15 cellular contexts compared by ENCODE assay signal in the genomic region with DNA sequence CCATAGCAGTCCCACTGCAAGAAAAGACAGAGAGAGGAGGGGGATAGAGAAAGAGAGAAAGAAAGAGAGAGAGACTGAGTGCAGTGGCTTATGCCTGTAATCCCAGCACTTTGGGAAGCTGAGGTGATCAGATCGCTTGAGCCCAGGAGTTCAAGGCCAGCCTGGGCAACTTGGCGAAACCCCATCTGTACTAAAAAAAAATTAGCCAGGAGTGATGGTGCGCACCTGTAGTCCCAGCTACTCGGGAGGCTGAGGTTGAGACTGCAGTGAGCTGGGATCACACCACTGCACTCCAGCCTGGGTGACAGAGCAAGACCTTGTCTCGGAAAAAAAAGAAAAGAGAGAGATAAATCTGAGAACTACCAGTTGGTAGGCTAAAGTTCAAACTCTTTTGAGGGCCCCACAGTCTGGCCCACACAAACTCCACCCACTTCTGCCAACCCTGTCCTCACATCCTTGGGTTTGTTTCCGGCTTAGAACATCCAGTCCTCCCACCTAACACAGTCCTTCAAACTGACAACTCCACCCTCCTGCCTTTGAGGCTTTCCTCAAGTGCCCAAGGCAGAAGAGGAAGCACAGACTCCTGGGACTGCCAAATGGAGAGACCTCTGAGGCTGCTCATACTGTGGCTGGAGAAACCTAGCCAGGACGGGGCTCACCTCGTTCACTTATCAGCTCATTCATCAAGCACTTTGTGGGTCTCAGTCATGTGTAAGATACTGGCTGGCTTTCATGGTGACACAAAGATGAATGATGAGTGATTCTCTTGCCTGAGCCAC. TPM values are rescaled to one million over a fixed set of nuclear protein-coding genes. Genes with fewer than 3 reads are reported as not detected.
DNase-seq lines count a peak whose midpoint lies in the region; ATAC-seq and TF ChIP-seq lines count a peak whose summit lies in the region.
"Had no signal": no experiment of that assay in that cellular context is flagged by ENCODE, and none has a peak within 500 bp of the region (broad histone marks: within the 10 kb centered on the region; RNA-seq: fewer than 3 reads in every experiment).

No MANE protein-coding gene starts in this region.

- H3K9me3 ChIP-seq in body of pancreas = no peaks in the 10 kb centered on the region
- H3K9me3 ChIP-seq: ovary had no signal

- H3K36me3 Mint-ChIP-seq in activated naive CD4-positive, alpha-beta T cell treated with anti-CD3 and anti-CD28 coated beads, Interleukin-2, amount 10 ng/mL, durations not matched to agents 7 days and 5 days = peaks cover 7% of the 10 kb centered on the region
- peaks cover 5% of the 10 kb centered on the region for H3K36me3 Mint-ChIP-seq in central memory CD8-positive, alpha-beta T cell (ENCODE audit: insufficient read depth)
- peaks cover 9% of the 10 kb centered on the region for H3K36me3 Mint-ChIP-seq in stimulated activated naive CD8-positive, alpha-beta T cell treated with anti-CD3 and anti-CD28 coated beads, Interleukin-15, Interleukin-2, amounts not matched to agents 100 ng/mL and 50 ng/mL, for 24 hours (ENCODE audit: low read depth)

- H3K4me1 ChIP-seq in body of pancreas = no peaks in the 10 kb centered on the region

- DNase-seq in activated naive CD4-positive, alpha-beta T cell treated with anti-CD3 and anti-CD28 coated beads, Interleukin-2, amount 10 ng/mL, durations not matched to agents 7 days and 5 days = no peak
- no peak for DNase-seq in activated naive CD4-positive, alpha-beta T cell treated with Interleukin-2 at 50 U/mL for 16 hours
- peak; percentile 28 for DNase-seq in OCI-M1 (lab: John Stamatoyannopoulos, UW)
- DNase-seq in central memory CD8-positive, alpha-beta T cell (ENCODE audit: low spot score in 2 of 2) = no peak
- no peak for DNase-seq in body of pancreas
- DNase-seq: activated CD4-positive, alpha-beta T cell treated with anti-CD3 and anti-CD28 coated beads for 1 hour; activated gamma-delta T cell; effector memory CD4-positive, alpha-beta T cell; midbrain; NCI-H1105; NCI-H446 treated with DMSO at 0.1 percent for 48 hours; ovary had no signal

- no peak for TF ChIP-seq POLR2A in body of pancreas (IDR thresholded peaks at IDR 0.05)

- TF ChIP-seq CTCF in body of pancreas (IDR thresholded peaks at IDR 0.05) = no peak

- intact Hi-C loops in body of pancreas (cut with DNase I) = no loop called here

- H3K27ac Mint-ChIP-seq in activated naive CD4-positive, alpha-beta T cell treated with anti-CD3 and anti-CD28 coated beads, Interleukin-2, amount 10 ng/mL, durations not matched to agents 7 days and 5 days = peak overlapping the region; percentile 12
- peak overlapping the region; percentile 33 for H3K27ac Mint-ChIP-seq in central memory CD8-positive, alpha-beta T cell (ENCODE audit: low read depth)
- peak overlapping the region; percentile 24 for H3K27ac Mint-ChIP-seq in stimulated activated naive CD8-positive, alpha-beta T cell treated with anti-CD3 and anti-CD28 coated beads, Interleukin-15, Interleukin-2, amounts not matched to agents 100 ng/mL and 50 ng/mL, for 24 hours

- H3K27ac ChIP-seq in body of pancreas = no peak overlapping the region
- H3K27ac ChIP-seq: ovary had no signal

- H3K4me1 Mint-ChIP-seq in activated naive CD4-positive, alpha-beta T cell treated with anti-CD3 and anti-CD28 coated beads, Interleukin-2, amount 10 ng/mL, durations not matched to agents 7 days and 5 days = peaks cover 6% of the 10 kb centered on the region
- H3K4me1 Mint-ChIP-seq in central memory CD8-positive, alpha-beta T cell = peaks cover 34% of the 10 kb centered on the region
- H3K4me1 Mint-ChIP-seq in stimulated activated naive CD8-positive, alpha-beta T cell treated with anti-CD3 and anti-CD28 coated beads, Interleukin-15, Interleukin-2, amounts not matched to agents 100 ng/mL and 50 ng/mL, for 24 hours (ENCODE audit: low read depth) = peaks cover 14% of the 10 kb centered on the region

- no peaks in the 10 kb centered on the region for H3K27me3 ChIP-seq in body of pancreas
- H3K27me3 ChIP-seq: ovary had no signal

- no peaks in the 10 kb centered on the region for H3K27me3 Mint-ChIP-seq in activated naive CD4-positive, alpha-beta T cell treated with anti-CD3 and anti-CD28 coated beads, Interleukin-2, amount 10 ng/mL, durations not matched to agents 7 days and 5 days
- no peaks in the 10 kb centered on the region for H3K27me3 Mint-ChIP-seq in central memory CD8-positive, alpha-beta T cell
- no peaks in the 10 kb centered on the region for H3K27me3 Mint-ChIP-seq in stimulated activated naive CD8-positive, alpha-beta T cell treated with anti-CD3 and anti-CD28 coated beads, Interleukin-15, Interleukin-2, amounts not matched to agents 100 ng/mL and 50 ng/mL, for 24 hours

- peak; percentile 40 for ATAC-seq in central memory CD8-positive, alpha-beta T cell (replicated peaks; ENCODE audit: extremely low read depth, poor library complexity, severe bottlenecking)
- ATAC-seq in GM21390 (IDR thresholded peaks at IDR 0.05; ENCODE audit: unreplicated experiment) = no peak
- no peak for ATAC-seq in HG03520 (IDR thresholded peaks at IDR 0.05; ENCODE audit: unreplicated experiment)
- no peak for ATAC-seq in body of pancreas

- no peaks in the 10 kb centered on the region for H3K36me3 ChIP-seq in body of pancreas (replicated peaks in 1 of 2; ENCODE audit: insufficient read depth in 1 of 2, low read depth in 2 of 2)
- H3K36me3 ChIP-seq: ovary had no signal

- 50 to 60% methylated on average over 8 of the region's 8 CpGs for whole genome bisulfite sequencing in body of pancreas, 2 donors

- no peaks in the 10 kb centered on the region for H3K9me3 Mint-ChIP-seq in activated naive CD4-positive, alpha-beta T cell treated with anti-CD3 and anti-CD28 coated beads, Interleukin-2, amount 10 ng/mL, durations not matched to agents 7 days and 5 days
- H3K9me3 Mint-ChIP-seq in central memory CD8-positive, alpha-beta T cell = no peaks in the 10 kb centered on the region
- H3K9me3 Mint-ChIP-seq in stimulated activated naive CD8-positive, alpha-beta T cell treated with anti-CD3 and anti-CD28 coated beads, Interleukin-15, Interleukin-2, amounts not matched to agents 100 ng/mL and 50 ng/mL, for 24 hours = no peaks in the 10 kb centered on the region

- CTCF ChIA-PET in activated naive CD4-positive, alpha-beta T cell treated with anti-CD3 and anti-CD28 coated beads, Interleukin-2, amount 10 ng/mL, durations not matched to agents 7 days and 5 days (lab: Charles Lee) = no interaction called here

- H3K4me3 ChIP-seq in body of pancreas = no peak overlapping the region
- H3K4me3 ChIP-seq: ovary had no signal

- no peak overlapping the region for H3K4me3 Mint-ChIP-seq in activated naive CD4-positive, alpha-beta T cell treated with anti-CD3 and anti-CD28 coated beads, Interleukin-2, amount 10 ng/mL, durations not matched to agents 7 days and 5 days
- no peak overlapping the region for H3K4me3 Mint-ChIP-seq in central memory CD8-positive, alpha-beta T cell
- H3K4me3 Mint-ChIP-seq in stimulated activated naive CD8-positive, alpha-beta T cell treated with anti-CD3 and anti-CD28 coated beads, Interleukin-15, Interleukin-2, amounts not matched to agents 100 ng/mL and 50 ng/mL, for 24 hours = no peak overlapping the region

RNA-seq across cellular contexts. Expression of a gene that starts 20.1 kb away (rescaled TPM):
- not detected for total RNA-seq in body of pancreas

RNA-seq across cellular contexts. Expression of a gene that starts 35.6 kb away (rescaled TPM):
- 10 to 100 TPM; 14.3 to 20.1 TPM for total RNA-seq in body of pancreas

RNA-seq across cellular contexts. Expression of a gene that starts 36.0 kb away (rescaled TPM):
- total RNA-seq in body of pancreas = 10 to 100 TPM; 61.0 to 74.5 TPM

RNA-seq across cellular contexts. Expression of a gene that starts 48.1 kb away (rescaled TPM):
- 10 to 100 TPM; 13.2 to 17.5 TPM for total RNA-seq in body of pancreas
